In genomic region chr10:21732067-21732772, GRCh38 we compare ENCODE assay signal across 1 cellular context.
TF ChIP-seq lines count a peak whose summit lies in the region.

No MANE protein-coding gene starts in this region.

TF ChIP-seq in HEK293, 187 proteins besides CTCF, POLR2A, EP300 and RAD21 (continued from another document):
- TF ChIP-seq ZFP3 (tag by site-specific recombination; IDR thresholded peaks at IDR 0.05; ENCODE audit: low read depth) (no peak), BCL6B (tag by site-specific recombination; IDR thresholded peaks at IDR 0.05) (no peak), YY1 (tag by site-specific recombination; IDR thresholded peaks at IDR 0.05) (no peak), ZNF350 (tag by site-specific recombination; IDR thresholded peaks at IDR 0.05) (no peak), EGR2 (tag by site-specific recombination; IDR thresholded peaks at IDR 0.05; ENCODE audit: low read depth) (no peak), ZXDB (tag by site-specific recombination; IDR thresholded peaks at IDR 0.05) (peak; percentile 64; the same call in 1 of the 2 replicates), GLIS1 (tag by site-specific recombination; IDR thresholded peaks at IDR 0.05) (peak; percentile 59; the same call in 1 of the 2 replicates), ZNF629 (tag by site-specific recombination; IDR thresholded peaks at IDR 0.05) (0 out of 2 replicates have a peak, but pooled peaks have one; percentile 25), ZNF10 (tag by site-specific recombination; IDR thresholded peaks at IDR 0.05) (no peak), ZNF521 (tag by site-specific recombination; IDR thresholded peaks at IDR 0.05) (no peak), PATZ1 (tag by site-specific recombination; IDR thresholded peaks at IDR 0.05) (no peak), ZFP41 (tag by site-specific recombination; IDR thresholded peaks at IDR 0.05; ENCODE audit: borderline replicate concordance) (no peak), HOXA7 (CRISPR knock-in tag; IDR thresholded peaks at IDR 0.05; ENCODE audit: borderline replicate concordance) (no peak), ZNF692 (tag by site-specific recombination; IDR thresholded peaks at IDR 0.05) (peak; percentile 86), ZNF121 (tag by site-specific recombination; IDR thresholded peaks at IDR 0.05) (no peak), ZNF394 (tag by site-specific recombination; IDR thresholded peaks at IDR 0.05; ENCODE audit: borderline replicate concordance) (peak; percentile 36; the same call in 1 of the 2 replicates), HOXC10 (CRISPR knock-in tag; IDR thresholded peaks at IDR 0.05) (no peak), ZNF302 (tag by site-specific recombination; IDR thresholded peaks at IDR 0.05; ENCODE audit: low read depth) (no peak), TCF7L2 (IDR thresholded peaks at IDR 0.05; ENCODE audit: borderline replicate concordance, low read depth, low read length) (no peak), ZNF830 (tag by site-specific recombination; IDR thresholded peaks at IDR 0.05; ENCODE audit: low read depth) (no peak), ZBTB8A (tag by site-specific recombination; IDR thresholded peaks at IDR 0.05) (peak; percentile 92), IKZF3 (tag by site-specific recombination; IDR thresholded peaks at IDR 0.05) (peak; percentile 81; the same call in 1 of the 2 replicates), ZNF561 (tag by site-specific recombination; IDR thresholded peaks at IDR 0.05; ENCODE audit: borderline replicate concordance) (no peak), ZNF529 (tag by site-specific recombination; IDR thresholded peaks at IDR 0.05; ENCODE audit: insufficient replicate concordance) (no peak), ZBTB49 (tag by site-specific recombination; IDR thresholded peaks at IDR 0.05; ENCODE audit: low read depth) (no peak), ZBTB17 (tag by site-specific recombination; IDR thresholded peaks at IDR 0.05) (peak; percentile 64), SP2 (tag by site-specific recombination; IDR thresholded peaks at IDR 0.05) (no peak), ZNF239 (tag by site-specific recombination; IDR thresholded peaks at IDR 0.05) (no peak), MYNN (tag by site-specific recombination; IDR thresholded peaks at IDR 0.05; ENCODE audit: borderline replicate concordance) (no peak), ZNF658 (tag by site-specific recombination; IDR thresholded peaks at IDR 0.05) (no peak), ZNF423 (tag by site-specific recombination; IDR thresholded peaks at IDR 0.05) (no peak), ZSCAN4 (tag by site-specific recombination; IDR thresholded peaks at IDR 0.05) (no peak; the same call in 1 of the 2 replicates), KLF9 (tag by site-specific recombination; IDR thresholded peaks at IDR 0.05; ENCODE audit: low read depth) (no peak), PRDM1 (tag by site-specific recombination; IDR thresholded peaks at IDR 0.05) (peak; percentile 88), OSR2 (tag by site-specific recombination; IDR thresholded peaks at IDR 0.05) (no peak)
TF ChIP-seq in HEK293: peak in this region for 31.
